In the genomic region with DNA sequence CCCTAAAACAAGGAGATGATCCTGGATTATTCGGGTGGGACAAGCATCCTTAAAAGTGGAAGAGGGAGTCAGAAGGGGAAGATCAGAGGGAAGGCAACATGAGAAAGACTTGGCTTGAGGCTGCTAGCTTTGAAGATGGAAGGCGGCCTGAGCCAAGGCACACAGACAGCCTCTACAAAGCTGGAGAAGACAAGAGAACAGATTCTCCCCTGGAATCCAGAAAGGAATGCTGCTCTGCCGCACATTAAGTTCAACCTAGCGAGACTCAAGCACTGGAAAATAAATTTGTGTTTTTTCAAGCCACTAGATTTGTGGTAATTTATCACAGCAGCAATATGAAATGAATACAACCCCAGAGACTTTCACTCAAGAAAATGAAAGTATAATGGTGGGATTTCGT, we compare ENCODE assay signal across 1 cellular context.
TF ChIP-seq lines count a peak whose summit lies in the region.

No MANE protein-coding gene starts in this region.

TF ChIP-seq in HEK293, 187 proteins besides CTCF, POLR2A, EP300 and RAD21 (continued from another document):
- TF ChIP-seq REST (tag by site-specific recombination; IDR thresholded peaks at IDR 0.05), result no peak
